ENCODE assay signal across 2 cellular contexts in genomic region chr17:73223626-73224616, GRCh38.
TF ChIP-seq lines count a peak whose summit lies in the region.

No MANE protein-coding gene starts in this region.

TF ChIP-seq in HEK293, 187 proteins besides CTCF, POLR2A, EP300 and RAD21:
- TF ChIP-seq, protein P1, sequence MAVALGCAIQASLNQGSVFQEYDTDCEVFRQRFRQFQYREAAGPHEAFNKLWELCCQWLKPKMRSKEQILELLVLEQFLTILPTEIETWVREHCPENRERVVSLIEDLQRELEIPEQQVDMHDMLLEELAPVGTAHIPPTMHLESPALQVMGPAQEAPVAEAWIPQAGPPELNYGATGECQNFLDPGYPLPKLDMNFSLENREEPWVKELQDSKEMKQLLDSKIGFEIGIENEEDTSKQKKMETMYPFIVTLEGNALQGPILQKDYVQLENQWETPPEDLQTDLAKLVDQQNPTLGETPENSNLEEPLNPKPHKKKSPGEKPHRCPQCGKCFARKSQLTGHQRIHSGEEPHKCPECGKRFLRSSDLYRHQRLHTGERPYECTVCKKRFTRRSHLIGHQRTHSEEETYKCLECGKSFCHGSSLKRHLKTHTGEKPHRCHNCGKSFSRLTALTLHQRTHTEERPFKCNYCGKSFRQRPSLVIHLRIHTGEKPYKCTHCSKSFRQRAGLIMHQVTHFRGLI (tag by site-specific recombination; IDR thresholded peaks at IDR 0.05), result no peak
- peak; percentile 60; the same call in 1 of the 2 replicates for TF ChIP-seq PRDM1 (tag by site-specific recombination; IDR thresholded peaks at IDR 0.05)
- TF ChIP-seq, protein P2, sequence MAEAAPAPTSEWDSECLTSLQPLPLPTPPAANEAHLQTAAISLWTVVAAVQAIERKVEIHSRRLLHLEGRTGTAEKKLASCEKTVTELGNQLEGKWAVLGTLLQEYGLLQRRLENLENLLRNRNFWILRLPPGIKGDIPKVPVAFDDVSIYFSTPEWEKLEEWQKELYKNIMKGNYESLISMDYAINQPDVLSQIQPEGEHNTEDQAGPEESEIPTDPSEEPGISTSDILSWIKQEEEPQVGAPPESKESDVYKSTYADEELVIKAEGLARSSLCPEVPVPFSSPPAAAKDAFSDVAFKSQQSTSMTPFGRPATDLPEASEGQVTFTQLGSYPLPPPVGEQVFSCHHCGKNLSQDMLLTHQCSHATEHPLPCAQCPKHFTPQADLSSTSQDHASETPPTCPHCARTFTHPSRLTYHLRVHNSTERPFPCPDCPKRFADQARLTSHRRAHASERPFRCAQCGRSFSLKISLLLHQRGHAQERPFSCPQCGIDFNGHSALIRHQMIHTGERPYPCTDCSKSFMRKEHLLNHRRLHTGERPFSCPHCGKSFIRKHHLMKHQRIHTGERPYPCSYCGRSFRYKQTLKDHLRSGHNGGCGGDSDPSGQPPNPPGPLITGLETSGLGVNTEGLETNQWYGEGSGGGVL (tag by site-specific recombination; IDR thresholded peaks at IDR 0.05), result 0 out of 2 replicates have a peak, but pooled peaks have one; percentile 25
- TF ChIP-seq MYNN (tag by site-specific recombination; IDR thresholded peaks at IDR 0.05; ENCODE audit: borderline replicate concordance), result no peak
- peak; percentile 85 for TF ChIP-seq ZNF121 (tag by site-specific recombination; IDR thresholded peaks at IDR 0.05)
- no peak for TF ChIP-seq ZBTB21 (tag by site-specific recombination; IDR thresholded peaks at IDR 0.05)
- no peak for TF ChIP-seq ZNF501 (tag by site-specific recombination; IDR thresholded peaks at IDR 0.05)
- peak; percentile 39 for TF ChIP-seq GLIS1 (tag by site-specific recombination; IDR thresholded peaks at IDR 0.05)
- TF ChIP-seq WT1 (tag by site-specific recombination; IDR thresholded peaks at IDR 0.05), result peak; percentile 30; the same call in 1 of the 2 replicates
- TF ChIP-seq ZNF174 (tag by site-specific recombination; IDR thresholded peaks at IDR 0.05), result no peak
- TF ChIP-seq PRDM10 (tag by site-specific recombination; IDR thresholded peaks at IDR 0.05), result 0 out of 2 replicates have a peak, but pooled peaks have one; percentile 10
- no peak for TF ChIP-seq ZNF514 (tag by site-specific recombination; IDR thresholded peaks at IDR 0.05)
- peak; percentile 69 for TF ChIP-seq ZNF366 (tag by site-specific recombination; conservative IDR thresholded peaks at IDR 0.05)
- TF ChIP-seq, protein P3, sequence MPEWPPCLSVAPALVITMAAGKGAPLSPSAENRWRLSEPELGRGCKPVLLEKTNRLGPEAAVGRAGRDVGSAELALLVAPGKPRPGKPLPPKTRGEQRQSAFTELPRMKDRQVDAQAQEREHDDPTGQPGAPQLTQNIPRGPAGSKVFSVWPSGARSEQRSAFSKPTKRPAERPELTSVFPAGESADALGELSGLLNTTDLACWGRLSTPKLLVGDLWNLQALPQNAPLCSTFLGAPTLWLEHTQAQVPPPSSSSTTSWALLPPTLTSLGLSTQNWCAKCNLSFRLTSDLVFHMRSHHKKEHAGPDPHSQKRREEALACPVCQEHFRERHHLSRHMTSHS (tag by site-specific recombination; IDR thresholded peaks at IDR 0.05), result no peak
- 0 out of 2 replicates have a peak, but pooled peaks have one; percentile 19 for TF ChIP-seq ZNF362 (tag by site-specific recombination; IDR thresholded peaks at IDR 0.05)
- TF ChIP-seq IKZF3 (tag by site-specific recombination; IDR thresholded peaks at IDR 0.05), result no peak
- TF ChIP-seq ZNF610 (tag by site-specific recombination; IDR thresholded peaks at IDR 0.05; ENCODE audit: borderline replicate concordance), result no peak
- no peak for TF ChIP-seq ZNF558 (tag by site-specific recombination; IDR thresholded peaks at IDR 0.05)
TF ChIP-seq in HEK293: peak in this region for 8.

TF ChIP-seq in GM12878, 131 proteins besides CTCF, POLR2A, EP300 and RAD21:
- TF ChIP-seq, protein P4, sequence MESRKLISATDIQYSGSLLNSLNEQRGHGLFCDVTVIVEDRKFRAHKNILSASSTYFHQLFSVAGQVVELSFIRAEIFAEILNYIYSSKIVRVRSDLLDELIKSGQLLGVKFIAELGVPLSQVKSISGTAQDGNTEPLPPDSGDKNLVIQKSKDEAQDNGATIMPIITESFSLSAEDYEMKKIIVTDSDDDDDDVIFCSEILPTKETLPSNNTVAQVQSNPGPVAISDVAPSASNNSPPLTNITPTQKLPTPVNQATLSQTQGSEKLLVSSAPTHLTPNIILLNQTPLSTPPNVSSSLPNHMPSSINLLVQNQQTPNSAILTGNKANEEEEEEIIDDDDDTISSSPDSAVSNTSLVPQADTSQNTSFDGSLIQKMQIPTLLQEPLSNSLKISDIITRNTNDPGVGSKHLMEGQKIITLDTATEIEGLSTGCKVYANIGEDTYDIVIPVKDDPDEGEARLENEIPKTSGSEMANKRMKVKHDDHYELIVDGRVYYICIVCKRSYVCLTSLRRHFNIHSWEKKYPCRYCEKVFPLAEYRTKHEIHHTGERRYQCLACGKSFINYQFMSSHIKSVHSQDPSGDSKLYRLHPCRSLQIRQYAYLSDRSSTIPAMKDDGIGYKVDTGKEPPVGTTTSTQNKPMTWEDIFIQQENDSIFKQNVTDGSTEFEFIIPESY (IDR thresholded peaks at IDR 0.05), result no peak
- TF ChIP-seq POU2F2 (IDR thresholded peaks at IDR 0.05; ENCODE audit: borderline replicate concordance, low read depth, low read length) (no peak), JUNB (IDR thresholded peaks at IDR 0.05) (peak; percentile 30; the same call in 1 of the 2 replicates), ATF3 (IDR thresholded peaks at IDR 0.05; ENCODE audit: borderline replicate concordance, extremely low read depth, low read depth, low read length) (no peak), CHD1 (IDR thresholded peaks at IDR 0.05; ENCODE audit: low read depth, low read length) (no peak), YY1 (IDR thresholded peaks at IDR 0.05; ENCODE audit: low read depth, low read length) (no peak), HDGF (IDR thresholded peaks at IDR 0.05) (no peak)
- TF ChIP-seq, protein P5, sequence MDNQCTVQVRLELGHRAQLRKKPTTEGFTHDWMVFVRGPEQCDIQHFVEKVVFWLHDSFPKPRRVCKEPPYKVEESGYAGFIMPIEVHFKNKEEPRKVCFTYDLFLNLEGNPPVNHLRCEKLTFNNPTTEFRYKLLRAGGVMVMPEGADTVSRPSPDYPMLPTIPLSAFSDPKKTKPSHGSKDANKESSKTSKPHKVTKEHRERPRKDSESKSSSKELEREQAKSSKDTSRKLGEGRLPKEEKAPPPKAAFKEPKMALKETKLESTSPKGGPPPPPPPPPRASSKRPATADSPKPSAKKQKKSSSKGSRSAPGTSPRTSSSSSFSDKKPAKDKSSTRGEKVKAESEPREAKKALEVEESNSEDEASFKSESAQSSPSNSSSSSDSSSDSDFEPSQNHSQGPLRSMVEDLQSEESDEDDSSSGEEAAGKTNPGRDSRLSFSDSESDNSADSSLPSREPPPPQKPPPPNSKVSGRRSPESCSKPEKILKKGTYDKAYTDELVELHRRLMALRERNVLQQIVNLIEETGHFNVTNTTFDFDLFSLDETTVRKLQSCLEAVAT (IDR thresholded peaks at IDR 0.05), result no peak
